Comparison of ENCODE assay signal across 17 cellular contexts in the genomic region with DNA sequence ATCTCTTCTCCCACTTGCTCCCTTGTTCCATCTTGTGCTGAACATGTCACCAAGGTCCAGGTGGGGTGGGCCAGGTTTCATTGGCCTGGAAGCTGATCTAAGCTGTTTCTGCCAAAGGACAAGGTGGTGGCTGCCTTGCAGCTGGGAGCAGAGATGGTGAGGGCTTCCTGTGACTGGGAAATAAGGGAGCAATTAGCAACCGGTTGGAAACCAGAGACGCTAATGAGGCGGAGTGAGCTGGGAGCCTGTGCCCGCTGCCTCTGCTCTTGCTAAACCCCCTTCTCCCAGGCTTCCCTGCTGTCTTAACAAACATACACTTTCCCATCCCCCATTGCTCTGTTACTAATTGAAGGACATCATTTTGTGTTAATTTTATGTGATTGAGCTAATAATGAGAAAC.
"Had no signal": no experiment of that assay in that cellular context is flagged by ENCODE, and none has a peak within 500 bp of the region (broad histone marks: within the 10 kb centered on the region; RNA-seq: fewer than 3 reads in every experiment).

No MANE protein-coding gene starts in this region.

- ATAC-seq: activated CD4-positive, alpha-beta T cell treated with anti-CD3 and anti-CD28 coated beads for 36 hours; left ventricle myocardium superior; sciatic nerve; stimulated activated memory B cell treated with anti-CD40 and anti-IgM and Interleukin-4, amounts not matched to agents 10 μg/mL and 1 μg/mL and 100 μg/mL, for 72 hours had no signal

- H3K9me3 ChIP-seq: ascending aorta, ovary, testis had no signal

- H3K27me3 ChIP-seq: ascending aorta, ovary, testis had no signal

- H3K4me2 ChIP-seq: smooth muscle cell had no signal

- FAIRE-seq: endometrium had no signal

- H3K4me3 ChIP-seq: ascending aorta, coronary artery, ovary, smooth muscle cell, testis had no signal

- DNase-seq: activated CD4-positive, alpha-beta T cell treated with anti-CD3 and anti-CD28 coated beads for 36 hours; activated CD4-positive, alpha-beta T cell treated with anti-CD3 and anti-CD28 coated beads, Interleukin-2, amount 50 U/mL, for 48 hours; activated gamma-delta T cell; erythroblast; foreskin melanocyte; glutamatergic neuron; hypothalamus; left ventricle myocardium superior; ovary; stimulated activated CD4-positive, alpha-beta T cell treated with anti-CD3 and anti-CD28 coated beads, Interleukin-4, amount 100 ng/mL, for 4 hours; testis had no signal

- H3K27ac ChIP-seq: ascending aorta, coronary artery, ovary, testis had no signal

- H3K36me3 ChIP-seq: ascending aorta, ovary had no signal

- H3K4me1 ChIP-seq: ascending aorta, testis had no signal
